In genomic region chr11:116375221-116375620, GRCh38 we compare ENCODE assay signal across 17 cellular contexts.
DNase-seq lines count a peak whose midpoint lies in the region; ATAC-seq and TF ChIP-seq lines count a peak whose summit lies in the region.
"Had no signal": no experiment of that assay in that cellular context is flagged by ENCODE, and none has a peak within 500 bp of the region (broad histone marks: within the 10 kb centered on the region; RNA-seq: fewer than 3 reads in every experiment).

No MANE protein-coding gene starts in this region.

- H3K18ac ChIP-seq in H9 (ENCODE audit: insufficient read length, low read depth, low read length), result no peak overlapping the region

- H3K4me3 Mint-ChIP-seq in H9 (no peak overlapping the region), immature natural killer cell (no peak overlapping the region)
- H3K4me3 Mint-ChIP-seq: CD8-positive, alpha-beta memory T cell had no signal

- no peak overlapping the region for H4K91ac ChIP-seq in H9 (ENCODE audit: insufficient read length, low read depth, low read length)

- H3K79me2 ChIP-seq in H9 (ENCODE audit: insufficient read depth, low read length) (no peaks in the 10 kb centered on the region), hepatocyte (no peaks in the 10 kb centered on the region), PC-9 (ENCODE audit: low read depth) (no peaks in the 10 kb centered on the region)

- no peak overlapping the region for H3K56ac ChIP-seq in H9 (ENCODE audit: insufficient read length, low read depth, low read length)

- no peak overlapping the region for H3K4me3 ChIP-seq in hepatocyte
- no peak overlapping the region for H3K4me3 ChIP-seq in PC-9
- H3K4me3 ChIP-seq: BLaER1 treated with 17β-estradiol and CSF1 and Interleukin-3, amounts not matched to agents 10 nM and 100 nM had no signal

- H3T11ph ChIP-seq in H9 (ENCODE audit: low read length), result no peak overlapping the region

- intact Hi-C loops in PC-9 (cut with micrococcal nuclease; ENCODE audit: unreplicated experiment), result no loop called here

- H3K9me3 ChIP-seq in H9 (ENCODE audit: control insufficient read depth, low read depth, low read length), result no peaks in the 10 kb centered on the region
- H3K9me3 ChIP-seq in hepatocyte (ENCODE audit: low read depth), result no peaks in the 10 kb centered on the region
- no peaks in the 10 kb centered on the region for H3K9me3 ChIP-seq in PC-9 (ENCODE audit: insufficient read depth, low read depth)
- H3K9me3 ChIP-seq: BLaER1 treated with 17β-estradiol and CSF1 and Interleukin-3, amounts not matched to agents 10 nM and 100 nM had no signal

- no peaks in the 10 kb centered on the region for H3K79me1 ChIP-seq in H9 (ENCODE audit: insufficient read depth, low read depth, low read length, poor library complexity, severe bottlenecking)

- H3K36me3 ChIP-seq in hepatocyte (replicated peaks; ENCODE audit: insufficient read depth, low read depth) (no peaks in the 10 kb centered on the region), PC-9 (ENCODE audit: low read depth) (no peaks in the 10 kb centered on the region)
- H3K36me3 ChIP-seq: BLaER1 treated with 17β-estradiol and CSF1 and Interleukin-3, amounts not matched to agents 10 nM and 100 nM had no signal

- no peaks in the 10 kb centered on the region for H3K27me3 ChIP-seq in H9 (ENCODE audit: insufficient read depth, low read length)
- no peaks in the 10 kb centered on the region for H3K27me3 ChIP-seq in hepatocyte
- H3K27me3 ChIP-seq in PC-9 (ENCODE audit: insufficient read depth, low read depth), result 0 out of 2 replicates have a peak, but pooled peaks cover 3% of the 10 kb centered on the region
- H3K27me3 ChIP-seq: BLaER1 treated with 17β-estradiol and CSF1 and Interleukin-3, amounts not matched to agents 10 nM and 100 nM had no signal

- H2BK20ac ChIP-seq in H9 (ENCODE audit: low read depth, low read length, poor library complexity, severe bottlenecking), result no peak overlapping the region

- WGBS in H9 (ENCODE audit: extremely low coverage, insufficient read length, low lambda C conversion rate), result no CpG with 5 or more reads among the region's 1 CpG
- WGBS in hepatocyte (ENCODE audit: low lambda C conversion rate, missing lambda C conversion rate), result 96% methylated on average over 1 of the region's 1 CpG

- H3K36me3 Mint-ChIP-seq in H9 (ENCODE audit: insufficient read depth in 1 of 3, low read depth in 3 of 3) (peaks cover 2 to 8% (median 2%) of the 10 kb centered on the region in 3 experiments; a peak in 3 of 7 replicates), immature natural killer cell (no peaks in the 10 kb centered on the region)
- H3K36me3 Mint-ChIP-seq: CD8-positive, alpha-beta memory T cell had no signal

- no peak overlapping the region for H4K5ac ChIP-seq in H9 (ENCODE audit: insufficient read length, low read depth, low read length)

- H3K4me2 ChIP-seq in H9 (ENCODE audit: insufficient read depth, insufficient read length, low read length), result no peak overlapping the region
- no peak overlapping the region for H3K4me2 ChIP-seq in hepatocyte
- H3K4me2 ChIP-seq in PC-9, result no peak overlapping the region
- H3K4me2 ChIP-seq: BLaER1 treated with 17β-estradiol and CSF1 and Interleukin-3, amounts not matched to agents 10 nM and 100 nM had no signal

- H3K27ac ChIP-seq in H9 (ENCODE audit: insufficient read length, low read depth, low read length) (no peak overlapping the region), hepatocyte (no peak overlapping the region), PC-9 (no peak overlapping the region)
- H3K27ac ChIP-seq: BLaER1 treated with 17β-estradiol and CSF1 and Interleukin-3, amounts not matched to agents 10 nM and 100 nM had no signal

- H3K23me2 ChIP-seq in H9 (ENCODE audit: insufficient read length, low read depth, low read length, poor library complexity, severe bottlenecking), result no peaks in the 10 kb centered on the region

- no TSS peak for BruUV-seq in PC-9 (replicated peaks; lab: Mats Ljungman, UMichigan)

- H3K9me2 ChIP-seq in hepatocyte (replicated peaks; ENCODE audit: insufficient read depth), result no peaks in the 10 kb centered on the region
- no peaks in the 10 kb centered on the region for H3K9me2 ChIP-seq in PC-9 (ENCODE audit: insufficient read depth)

- H3K4me1 ChIP-seq in H9 (ENCODE audit: insufficient read depth, low read length) (peaks cover 3% of the 10 kb centered on the region; the same call in 1 of the 2 replicates), hepatocyte (ENCODE audit: insufficient read depth) (no peaks in the 10 kb centered on the region), PC-9 (replicated peaks; ENCODE audit: insufficient read depth) (no peaks in the 10 kb centered on the region)
- H3K4me1 ChIP-seq: BLaER1 treated with 17β-estradiol and CSF1 and Interleukin-3, amounts not matched to agents 10 nM and 100 nM had no signal

- CTCF ChIA-PET in PC-9 (lab: Charles Lee), result no interaction called here

- H2BK5ac ChIP-seq in H9 (ENCODE audit: insufficient read length, low read length), result no peak overlapping the region

- H3K4ac ChIP-seq in H9 (ENCODE audit: low read depth, low read length), result no peak overlapping the region

- in situ Hi-C loops in SK-MEL-5 (cut with HindIII; ENCODE audit: low pct_unique_long_range_greater_than_20kb, low sequenced_read_pairs), result no loop called here

- POLR2A ChIA-PET in PC-9 (lab: Charles Lee; ENCODE audit: unreplicated experiment), result interaction anchor here (0.5 kb wide), 1 partner anchor 1277 kb away, joined by 8 read pairs; no protein-coding TSS in a partner anchor

- no peak overlapping the region for H2AK5ac ChIP-seq in H9 (ENCODE audit: insufficient read length, low read length)

- H2BK12ac ChIP-seq in H9 (ENCODE audit: insufficient read length, low read depth, low read length), result no peak overlapping the region

- H4K8ac ChIP-seq in H9 (replicated peaks; ENCODE audit: insufficient read length, low read depth, low read length), result no peak overlapping the region

- H3K23ac ChIP-seq in H9 (ENCODE audit: insufficient read length, low read depth, low read length), result no peak overlapping the region

- no peak overlapping the region for H2AFZ ChIP-seq in H9 (ENCODE audit: low read length)
- no peak overlapping the region for H2AFZ ChIP-seq in hepatocyte
- H2AFZ ChIP-seq in PC-9, result no peak overlapping the region

- no peaks in the 10 kb centered on the region for H4K20me1 ChIP-seq in H9 (ENCODE audit: control insufficient read depth, insufficient read depth, insufficient read length)
- no peaks in the 10 kb centered on the region for H4K20me1 ChIP-seq in hepatocyte (ENCODE audit: insufficient read depth, poor library complexity, severe bottlenecking)
- H4K20me1 ChIP-seq in PC-9 (ENCODE audit: insufficient read depth), result no peaks in the 10 kb centered on the region; the same call in 1 of the 2 replicates
- H4K20me1 ChIP-seq: BLaER1 treated with 17β-estradiol and CSF1 and Interleukin-3, amounts not matched to agents 10 nM and 100 nM had no signal

- H3K4me1 Mint-ChIP-seq in H9, result peaks cover 16 to 32% of the 10 kb centered on the region in 2 experiments
- no peaks in the 10 kb centered on the region for H3K4me1 Mint-ChIP-seq in immature natural killer cell
- H3K4me1 Mint-ChIP-seq: CD8-positive, alpha-beta memory T cell had no signal

- H3F3A ChIP-seq in PC-9 (ENCODE audit: insufficient read depth, low read depth), result no peaks in the 10 kb centered on the region

- TF ChIP-seq CTCF in H9 (conservative IDR thresholded peaks at IDR 0.05) (peak; percentile 49; the same call in 2 of the 3 replicates), hepatocyte (IDR thresholded peaks at IDR 0.05; ENCODE audit: poor library complexity) (peak; percentile 13), PC-9 (conservative IDR thresholded peaks at IDR 0.05) (no peak)

- peak; percentile 63 for DNase-seq in NCI-H1092 treated with DMSO at 0.1 percent for 48 hours (lab: John Stamatoyannopoulos, UW)
- no peak for DNase-seq in NCI-H1092 (lab: John Stamatoyannopoulos, UW)
- no peak for DNase-seq in H9
- DNase-seq in SK-MEL-5 (ENCODE audit: low read depth, low spot score), result peak; percentile 31
- no peak for DNase-seq in hepatocyte (ENCODE audit: low spot score)
- no peak for DNase-seq in immature natural killer cell
- no peak for DNase-seq in PC-9
- DNase-seq: CD8-positive, alpha-beta memory T cell; IMR-90; Kasumi-1; NCI-H2029 treated with DMSO at 0.1 percent for 48 hours; NCI-H524 treated with DMSO at 0.1 percent for 48 hours; OCI-M1; RPMI8226; SIG-M5 had no signal

- ATAC-seq in HG03432 (IDR thresholded peaks at IDR 0.05; ENCODE audit: unreplicated experiment), result no peak

- H3K9me3 Mint-ChIP-seq in H9, result peaks cover 3 to 9% of the 10 kb centered on the region in 2 experiments
- peaks cover 0 to 4% (median 2%) of the 10 kb centered on the region in 6 donors for H3K9me3 Mint-ChIP-seq in immature natural killer cell

- H3K9ac ChIP-seq in H9 (ENCODE audit: extremely low read depth, insufficient read length, low read length), result no peak overlapping the region
- H3K9ac ChIP-seq: BLaER1 treated with 17β-estradiol and CSF1 and Interleukin-3, amounts not matched to agents 10 nM and 100 nM had no signal

- no peak overlapping the region for H2BK15ac ChIP-seq in H9 (ENCODE audit: low read depth, low read length)

- H3K14ac ChIP-seq in H9 (ENCODE audit: insufficient read depth, low read length), result no peak overlapping the region

- H3K27ac Mint-ChIP-seq in H9, result no peak overlapping the region
- no peak overlapping the region for H3K27ac Mint-ChIP-seq in immature natural killer cell
- H3K27ac Mint-ChIP-seq: CD8-positive, alpha-beta memory T cell had no signal

- H3K27me3 Mint-ChIP-seq in H9 (ENCODE audit: low read depth), result no peaks in the 10 kb centered on the region; the same call in 1 of the 2 replicates
- peaks cover 0 to 5% (median 2%) of the 10 kb centered on the region in 3 donors for H3K27me3 Mint-ChIP-seq in immature natural killer cell (ENCODE audit: low read depth in 3 of 3)

- H2BK120ac ChIP-seq in H9 (ENCODE audit: low read depth, low read length, poor library complexity, severe bottlenecking), result no peak overlapping the region

Comparison
In these comparisons a context has a peak if more than half of its experiments do, and no peak if none do; other contexts are left out.
1. DNase-seq: peak in NCI-H1092 treated with DMSO at 0.1 percent for 48 hours (single experiment) and SK-MEL-5 (single experiment); none in NCI-H1092 (single experiment), H9 (single experiment), hepatocyte (single experiment), immature natural killer cell (0 of 3) and PC-9 (0 of 2).